Comparison of ENCODE assay signal across 26 cellular contexts in genomic region chr1:143651350-143651992, GRCh38.
DNase-seq lines count a peak whose midpoint lies in the region; FAIRE-seq and TF ChIP-seq lines count a peak whose summit lies in the region.
"Had no signal": no experiment of that assay in that cellular context is flagged by ENCODE, and none has a peak within 500 bp of the region (broad histone marks: within the 10 kb centered on the region; RNA-seq: fewer than 3 reads in every experiment).

No MANE protein-coding gene starts in this region.

- H3K27ac ChIP-seq in kidney (ENCODE audit: low read depth in 2 of 2, low read length in 2 of 2) (no peak overlapping the region), RWPE1 (no peak overlapping the region)
- H3K27ac ChIP-seq: BLaER1 had no signal

- H3K27ac Mint-ChIP-seq in activated T-helper 1 cell treated with anti-CD3 and anti-CD28 coated beads, Interleukin-12 subunit alpha, Interleukin-12 subunit beta, Interleukin-2, Interleukin-4 antibody, amounts not matched to agents 30 ng/mL and 10 ng/mL and 1 ng/mL, durations not matched to agents 14 hours and 24 hours and 36 hours, result peak overlapping the region; percentile 40
- H3K27ac Mint-ChIP-seq in glutamatergic neuron (ENCODE audit: unreplicated experiment), result no peak overlapping the region
- H3K27ac Mint-ChIP-seq: CD4-positive, CD25-positive, alpha-beta regulatory T cell; CD8-positive, alpha-beta memory T cell had no signal

- FAIRE-seq in kidney (lab: Jason Lieb, UNC), result no peak
- FAIRE-seq: A204.1, GM12878, GM12892, GM18507 had no signal

- peaks cover 4% of the 10 kb centered on the region for H3K9me3 Mint-ChIP-seq in activated T-helper 1 cell treated with anti-CD3 and anti-CD28 coated beads, Interleukin-12 subunit alpha, Interleukin-12 subunit beta, Interleukin-2, Interleukin-4 antibody, amounts not matched to agents 30 ng/mL and 10 ng/mL and 1 ng/mL, durations not matched to agents 14 hours and 24 hours and 36 hours
- peaks cover 3% of the 10 kb centered on the region for H3K9me3 Mint-ChIP-seq in glutamatergic neuron (ENCODE audit: unreplicated experiment)

- no peak overlapping the region for H3K9ac ChIP-seq in kidney (ENCODE audit: low read length in 2 of 2)
- H3K9ac ChIP-seq: BLaER1 had no signal

- H3K4me3 ChIP-seq in kidney (ENCODE audit: low read length in 2 of 2), result no peak overlapping the region
- H3K4me3 ChIP-seq: BLaER1, GM12878 had no signal

- H3K9me3 ChIP-seq in kidney (ENCODE audit: control insufficient read depth in 1 of 2, low read length in 2 of 2), result no peaks in the 10 kb centered on the region
- H3K9me3 ChIP-seq: BE2C had no signal

- no peak overlapping the region for H3K4me3 Mint-ChIP-seq in activated T-helper 1 cell treated with anti-CD3 and anti-CD28 coated beads, Interleukin-12 subunit alpha, Interleukin-12 subunit beta, Interleukin-2, Interleukin-4 antibody, amounts not matched to agents 30 ng/mL and 10 ng/mL and 1 ng/mL, durations not matched to agents 14 hours and 24 hours and 36 hours
- H3K4me3 Mint-ChIP-seq in glutamatergic neuron (ENCODE audit: unreplicated experiment), result no peak overlapping the region
- H3K4me3 Mint-ChIP-seq: CD4-positive, alpha-beta memory T cell; CD4-positive, CD25-positive, alpha-beta regulatory T cell; CD8-positive, alpha-beta memory T cell had no signal

- TF ChIP-seq CTCF in kidney (IDR thresholded peaks at IDR 0.05; ENCODE audit: borderline replicate concordance, extremely low read depth, insufficient read depth) (no peak), RWPE1 (conservative IDR thresholded peaks at IDR 0.05; ENCODE audit: low read depth) (no peak), glutamatergic neuron (IDR thresholded peaks at IDR 0.05; ENCODE audit: partially characterized antibody, unreplicated experiment) (no peak)

- H3K36me3 ChIP-seq in kidney (ENCODE audit: control insufficient read depth in 1 of 2, insufficient read depth in 2 of 2, low read length in 2 of 2), result no peaks in the 10 kb centered on the region
- H3K36me3 ChIP-seq: BE2C, BLaER1 had no signal

- POLR2A ChIA-PET in RWPE1 (lab: Yijun Ruan, JAX; ENCODE audit: low non-redundant PET), result no interaction called here

- no peak for DNase-seq in activated T-helper 1 cell treated with anti-CD3 and anti-CD28 coated beads, Interleukin-12 subunit alpha, Interleukin-12 subunit beta, Interleukin-2, Interleukin-4 antibody, amounts not matched to agents 30 ng/mL and 10 ng/mL and 1 ng/mL, durations not matched to agents 14 hours and 24 hours and 36 hours (ENCODE audit: low spot score)
- peak; percentile 74 for DNase-seq in kidney
- no peak for DNase-seq in stimulated activated CD4-positive, alpha-beta T cell treated with anti-CD3 and anti-CD28 coated beads, Interleukin-2, amount 100 ng/mL, for 48 hours
- no peak for DNase-seq in RWPE1 (ENCODE audit: low spot score)
- DNase-seq in glutamatergic neuron, result no peak
- DNase-seq: 8988T; ACHN; BE2C; C1 segment of cervical spinal cord; CD4-positive, alpha-beta memory T cell; CD4-positive, CD25-positive, alpha-beta regulatory T cell; CD8-positive, alpha-beta memory T cell; COR-L47; DMS 273 treated with DMSO at 0.1 percent for 48 hours; DMS153; DMS53; DMS79; DND-41; EL; GDM1 had no signal

- H3K27me3 Mint-ChIP-seq in activated T-helper 1 cell treated with anti-CD3 and anti-CD28 coated beads, Interleukin-12 subunit alpha, Interleukin-12 subunit beta, Interleukin-2, Interleukin-4 antibody, amounts not matched to agents 30 ng/mL and 10 ng/mL and 1 ng/mL, durations not matched to agents 14 hours and 24 hours and 36 hours (ENCODE audit: insufficient read depth), result peaks cover 49% of the 10 kb centered on the region
- H3K27me3 Mint-ChIP-seq in glutamatergic neuron (ENCODE audit: unreplicated experiment), result peaks cover 16% of the 10 kb centered on the region

- no peaks in the 10 kb centered on the region for H3K36me3 Mint-ChIP-seq in activated T-helper 1 cell treated with anti-CD3 and anti-CD28 coated beads, Interleukin-12 subunit alpha, Interleukin-12 subunit beta, Interleukin-2, Interleukin-4 antibody, amounts not matched to agents 30 ng/mL and 10 ng/mL and 1 ng/mL, durations not matched to agents 14 hours and 24 hours and 36 hours (ENCODE audit: low read depth)
- H3K36me3 Mint-ChIP-seq in glutamatergic neuron (ENCODE audit: unreplicated experiment), result no peaks in the 10 kb centered on the region

- no peaks in the 10 kb centered on the region for H3K4me1 ChIP-seq in kidney (ENCODE audit: control insufficient read depth in 1 of 2, insufficient read depth in 1 of 2, low read depth in 1 of 2, low read length in 2 of 2)
- H3K4me1 ChIP-seq: BE2C, BLaER1 had no signal

- no peaks in the 10 kb centered on the region for H3K4me1 Mint-ChIP-seq in activated T-helper 1 cell treated with anti-CD3 and anti-CD28 coated beads, Interleukin-12 subunit alpha, Interleukin-12 subunit beta, Interleukin-2, Interleukin-4 antibody, amounts not matched to agents 30 ng/mL and 10 ng/mL and 1 ng/mL, durations not matched to agents 14 hours and 24 hours and 36 hours (ENCODE audit: low read depth)
- H3K4me1 Mint-ChIP-seq in glutamatergic neuron (ENCODE audit: low read depth, unreplicated experiment), result no peaks in the 10 kb centered on the region
- H3K4me1 Mint-ChIP-seq: CD14-positive monocyte; CD4-positive, alpha-beta memory T cell; CD4-positive, CD25-positive, alpha-beta regulatory T cell; CD8-positive, alpha-beta memory T cell had no signal

- intact Hi-C loops in activated T-helper 1 cell treated with anti-CD3 and anti-CD28 coated beads, Interleukin-12 subunit alpha, Interleukin-12 subunit beta, Interleukin-2, Interleukin-4 antibody, amounts not matched to agents 30 ng/mL and 10 ng/mL and 1 ng/mL, durations not matched to agents 14 hours and 24 hours and 36 hours (cut with micrococcal nuclease), result no loop called here
- intact Hi-C loops in kidney (cut with DNase I), result no loop called here

- CTCF ChIA-PET in RWPE1 (lab: Yijun Ruan, JAX), result no interaction called here
